10 cellular contexts compared by ENCODE assay signal in the genomic region with DNA sequence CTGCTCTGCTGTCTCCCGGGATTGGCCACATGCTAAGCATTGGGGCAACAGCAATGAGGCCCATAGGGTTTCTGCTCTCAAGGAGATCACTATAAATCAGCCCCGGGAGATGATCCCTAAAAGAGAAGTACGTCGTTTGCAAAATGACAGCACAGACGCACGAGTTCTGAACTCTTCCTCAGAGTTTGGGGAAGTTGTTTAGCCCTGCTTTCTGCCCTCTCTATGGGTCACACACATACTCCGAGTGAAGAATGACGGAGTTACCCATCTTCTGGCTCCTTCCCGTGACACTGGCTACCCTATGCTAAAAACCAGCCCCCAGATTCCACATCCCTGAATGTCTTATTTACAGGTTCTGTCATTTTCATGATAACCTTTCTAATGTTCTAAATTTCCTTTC.
DNase-seq lines count a peak whose midpoint lies in the region; ATAC-seq, FAIRE-seq and TF ChIP-seq lines count a peak whose summit lies in the region.
"Had no signal": no experiment of that assay in that cellular context is flagged by ENCODE, and none has a peak within 500 bp of the region (broad histone marks: within the 10 kb centered on the region; RNA-seq: fewer than 3 reads in every experiment).

No MANE protein-coding gene starts in this region.

- H3K4me3 ChIP-seq in DND-41 (ENCODE audit: low read depth in 1 of 2, low read length in 2 of 2) (no peak overlapping the region), kidney (ENCODE audit: low read length in 2 of 2) (no peak overlapping the region)

- FAIRE-seq in urothelium cell line (lab: Jason Lieb, UNC), result no peak
- FAIRE-seq in kidney (lab: Jason Lieb, UNC), result no peak

- DNase-seq in DND-41 (no peak), left ventricle myocardium superior (no peak), DMS79 (lab: John Stamatoyannopoulos, UW) (no peak), urothelium cell line (ENCODE audit: low spot score) (no peak), kidney (no peak)
- no peak for DNase-seq in stimulated activated naive CD8-positive, alpha-beta T cell treated with anti-CD3 and anti-CD28 coated beads, Interleukin-15, Interleukin-2, amounts not matched to agents 100 U/mL and 50 U/mL, for 24 hours
- DNase-seq: CD8-positive, alpha-beta T cell; KG1 had no signal

- H3K27ac ChIP-seq in DND-41 (ENCODE audit: low read length) (peak overlapping the region; percentile 83), kidney (ENCODE audit: low read depth in 2 of 2, low read length in 2 of 2) (no peak overlapping the region)

- H3K9ac ChIP-seq in DND-41 (ENCODE audit: low read depth, low read length) (peak overlapping the region; percentile 48; the same call in 1 of the 2 replicates), kidney (ENCODE audit: low read length in 2 of 2) (no peak overlapping the region)

- ATAC-seq in DND-41 (ENCODE audit: insufficient read depth, low read depth) (no peak), GM21619 (IDR thresholded peaks at IDR 0.05; ENCODE audit: unreplicated experiment) (peak; percentile 27), HG03565 (IDR thresholded peaks at IDR 0.05; ENCODE audit: unreplicated experiment) (peak; percentile 23), left ventricle myocardium superior (peak; percentile 62)
- ATAC-seq in stimulated activated naive CD8-positive, alpha-beta T cell treated with anti-CD3 and anti-CD28 coated beads, Interleukin-15, Interleukin-2, amounts not matched to agents 100 U/mL and 50 U/mL, for 24 hours, result no peak
- ATAC-seq: CD8-positive, alpha-beta T cell had no signal

- intact Hi-C loops in left ventricle myocardium superior (cut with micrococcal nuclease), result no loop called here
- intact Hi-C loops in kidney (cut with DNase I), result no loop called here

- H3K36me3 ChIP-seq in DND-41 (ENCODE audit: insufficient read depth, low read length) (no peaks in the 10 kb centered on the region), kidney (ENCODE audit: control insufficient read depth in 1 of 2, insufficient read depth in 2 of 2, low read length in 2 of 2) (no peaks in the 10 kb centered on the region)

- H4K20me1 ChIP-seq in DND-41 (ENCODE audit: insufficient read depth, low read length), result no peaks in the 10 kb centered on the region

- H2AFZ ChIP-seq in DND-41 (ENCODE audit: low read depth, low read length), result peak overlapping the region; percentile 46

- no peak overlapping the region for H3K4me2 ChIP-seq in DND-41 (ENCODE audit: insufficient read depth, low read length)

- TF ChIP-seq CTCF in DND-41 (IDR thresholded peaks at IDR 0.05; ENCODE audit: borderline replicate concordance, extremely low read depth, low read length, poor library complexity, severe bottlenecking) (no peak), kidney (IDR thresholded peaks at IDR 0.05; ENCODE audit: borderline replicate concordance, extremely low read depth, insufficient read depth) (no peak)

- no peaks in the 10 kb centered on the region for H3K79me2 ChIP-seq in DND-41 (ENCODE audit: insufficient read depth, low read length)

- H3K4me1 ChIP-seq in DND-41 (ENCODE audit: insufficient read depth, low read length) (peaks cover 44% of the 10 kb centered on the region), kidney (ENCODE audit: control insufficient read depth in 1 of 2, insufficient read depth in 1 of 2, low read depth in 1 of 2, low read length in 2 of 2) (no peaks in the 10 kb centered on the region)

- H3K27me3 ChIP-seq in DND-41 (ENCODE audit: insufficient read depth, low read length, poor library complexity), result no peaks in the 10 kb centered on the region

- H3K9me3 ChIP-seq in DND-41 (ENCODE audit: insufficient read depth, low read length, severe bottlenecking) (no peaks in the 10 kb centered on the region), kidney (ENCODE audit: control insufficient read depth in 1 of 2, low read length in 2 of 2) (no peaks in the 10 kb centered on the region)

Comparison
In these comparisons a context has a peak if more than half of its experiments do, and no peak if none do; other contexts are left out.
1. ATAC-seq: peak in GM21619 (single experiment), HG03565 (single experiment) and left ventricle myocardium superior (single experiment); none in DND-41 (single experiment) and stimulated activated naive CD8-positive, alpha-beta T cell treated with anti-CD3 and anti-CD28 coated beads, Interleukin-15, Interleukin-2, amounts not matched to agents 100 U/mL and 50 U/mL, for 24 hours (single experiment).